8 cellular contexts compared by ENCODE assay signal in the genomic region with DNA sequence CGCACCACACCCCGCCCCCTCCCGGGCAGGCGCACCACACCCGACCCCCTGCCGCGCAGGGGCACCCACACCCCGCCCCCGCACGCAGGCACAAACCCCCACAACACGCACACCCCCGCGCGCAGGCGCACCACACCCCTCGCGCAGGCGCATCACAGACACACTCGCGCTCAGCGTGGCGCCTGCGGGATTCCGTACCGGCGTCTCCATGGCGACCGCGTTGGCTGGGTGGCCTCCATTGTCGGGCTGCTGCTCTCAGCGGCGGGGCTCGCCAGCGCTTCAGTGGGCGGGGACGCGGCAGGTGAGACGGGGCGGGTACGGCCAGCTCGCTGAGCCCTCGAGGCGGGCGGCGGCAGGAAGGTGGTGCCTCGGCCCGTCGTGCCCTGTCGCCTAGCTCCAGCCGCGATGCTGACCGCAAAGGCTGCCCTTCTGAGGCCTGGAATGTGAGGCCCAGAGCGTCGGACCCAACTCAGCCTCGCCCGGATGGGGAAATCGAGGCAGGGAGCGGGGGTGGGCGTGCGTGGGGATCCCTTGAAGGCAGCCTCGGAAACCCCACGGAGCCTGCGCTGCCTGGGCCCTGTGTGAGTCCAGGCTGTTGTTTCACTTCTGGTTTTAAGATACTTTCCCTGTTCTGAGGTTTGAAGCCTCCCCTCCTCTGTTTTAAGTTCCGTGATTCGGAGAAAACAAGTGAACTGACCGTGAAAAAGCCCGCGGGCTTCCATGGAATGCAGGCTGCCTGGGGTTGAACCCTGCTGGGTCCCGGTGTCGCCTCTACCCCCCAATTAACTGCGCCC. TPM values are rescaled to one million over a fixed set of nuclear protein-coding genes. Genes with fewer than 3 reads are reported as not detected.
DNase-seq lines count a peak whose midpoint lies in the region; ATAC-seq and TF ChIP-seq lines count a peak whose summit lies in the region.

Gene LRRC27, plus strand, starts transcription at position 238 of the 794 bp plus-strand sequence. CDS start 1,332 bp downstream, outside the sequence.

- no peaks in the 10 kb centered on the region for H3K27me3 ChIP-seq in BJ (ENCODE audit: control insufficient read depth, insufficient read depth, low read length)
- H3K27me3 ChIP-seq in layer of hippocampus (ENCODE audit: control insufficient read depth, insufficient read depth, low read length), result no peaks in the 10 kb centered on the region

- peak within 1 kb of the TSS; percentile 90 for H3K27ac ChIP-seq in cingulate gyrus (ENCODE audit: low read depth, low read length)
- H3K27ac ChIP-seq in layer of hippocampus (ENCODE audit: low read depth, low read length), result peak within 1 kb of the TSS; percentile 83

- no peak for TF ChIP-seq CTCF in BJ (IDR thresholded peaks at IDR 0.05; ENCODE audit: insufficient read depth, low read depth, low read length)

- CTCF ChIA-PET in BJ (lab: Yijun Ruan, JAX), result no interaction called here

- H3K4me3 ChIP-seq in BJ (ENCODE audit: low read depth, low read length), result peak within 1 kb of the TSS; percentile 97

- POLR2A ChIA-PET in BJ (lab: Charles Lee), result no interaction called here

- ATAC-seq in GM19324 (IDR thresholded peaks at IDR 0.05; ENCODE audit: low FRiP score, unreplicated experiment) (peak; percentile 93), HG03457 (IDR thresholded peaks at IDR 0.05; ENCODE audit: unreplicated experiment) (peak; percentile 65)

- H3K36me3 ChIP-seq in BJ (ENCODE audit: control insufficient read depth, insufficient read depth, low read length), result peaks cover 3% of the 10 kb centered on the region; the same call in 1 of the 2 replicates

- peak; percentile 79 for DNase-seq in BJ (ENCODE audit: low read depth)
- peak; percentile 96 for DNase-seq in NCI-H510A treated with DMSO at 0.1 percent for 48 hours (lab: John Stamatoyannopoulos, UW)
- DNase-seq in activated CD4-positive, alpha-beta T cell treated with anti-CD3 and anti-CD28 coated beads for 4 hours, result peak; percentile 100
- peak; percentile 99 to 100 for DNase-seq in stimulated activated CD4-positive, alpha-beta T cell treated with anti-CD3 and anti-CD28 coated beads, Interleukin-1b, Interleukin-23, amount 100 ng/mL, for 1 hour (ENCODE audit: low read depth in 2 of 2)

RNA-seq across cellular contexts. Expression of gene LRRC27, which starts in this region (rescaled TPM):
- polyA plus RNA-seq in BJ (2011; rRNA removed), result 8.4 and 10.5 TPM in 2 replicates
- polyA minus RNA-seq in BJ (2011; rRNA and poly(A)+ RNA removed), result 2.6 and 5.9 TPM in 2 replicates

Comparison
In these comparisons a context has a peak if more than half of its experiments do, and no peak if none do; other contexts are left out.
1. Peak in every context shown above with its lines: DNase-seq, ATAC-seq, H3K4me3 ChIP-seq and H3K27ac ChIP-seq.